ENCODE assay signal across 14 cellular contexts in the genomic region with DNA sequence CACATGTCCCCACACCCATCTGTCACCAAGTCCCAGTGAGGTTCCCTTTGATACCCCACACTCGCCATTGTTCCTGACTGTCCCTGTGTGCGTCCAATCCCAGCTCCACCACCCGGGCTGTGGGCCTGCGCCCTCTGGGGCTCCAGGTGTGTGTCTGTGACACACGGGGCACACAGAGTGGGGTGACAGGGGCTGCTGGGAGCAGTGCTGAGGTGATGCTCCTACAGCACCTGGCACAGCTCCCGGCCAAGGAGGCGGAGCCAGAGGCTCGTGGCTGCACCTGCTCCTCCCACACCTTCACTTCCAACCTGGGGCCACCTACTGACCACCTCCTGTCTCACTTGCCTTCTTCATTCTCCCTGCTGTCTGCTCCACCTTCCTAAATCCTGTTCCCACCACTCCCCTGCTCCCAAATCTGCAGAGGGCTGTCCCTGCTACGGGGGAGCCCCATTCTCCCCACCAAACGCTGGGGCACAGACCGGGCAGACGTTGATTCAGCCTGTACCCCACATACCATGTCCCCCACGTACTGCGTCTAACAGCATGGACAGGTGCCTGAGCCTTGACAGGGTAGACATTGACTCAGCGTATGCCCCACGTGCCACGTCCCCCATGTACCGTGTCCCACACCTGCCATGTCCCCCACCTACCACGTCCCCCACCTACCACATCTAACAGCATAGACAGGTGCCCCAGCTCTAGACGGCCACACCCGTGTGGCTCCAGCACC. TPM values are rescaled to one million over a fixed set of nuclear protein-coding genes. Genes with fewer than 3 reads are reported as not detected.
DNase-seq lines count a peak whose midpoint lies in the region; FAIRE-seq and TF ChIP-seq lines count a peak whose summit lies in the region.
"Had no signal": no experiment of that assay in that cellular context is flagged by ENCODE, and none has a peak within 500 bp of the region (broad histone marks: within the 10 kb centered on the region; RNA-seq: fewer than 3 reads in every experiment).

No MANE protein-coding gene starts in this region.

- no peaks in the 10 kb centered on the region for H3K9me3 Mint-ChIP-seq in activated CD4-positive, alpha-beta T cell treated with anti-CD3 and anti-CD28 coated beads, Interleukin-2, amount 10 ng/mL, durations not matched to agents 7 days and 5 days

- peaks cover 15% of the 10 kb centered on the region for H3K4me1 Mint-ChIP-seq in activated CD4-positive, alpha-beta T cell treated with anti-CD3 and anti-CD28 coated beads, Interleukin-2, amount 10 ng/mL, durations not matched to agents 7 days and 5 days

- WGBS in stomach, 5 donors: 88 to 89% (median 88%) methylated on average over 18 to 21 of the region's 21 CpGs

- H3K36me3 Mint-ChIP-seq in activated CD4-positive, alpha-beta T cell treated with anti-CD3 and anti-CD28 coated beads, Interleukin-2, amount 10 ng/mL, durations not matched to agents 7 days and 5 days (ENCODE audit: low read depth): peaks cover 30% of the 10 kb centered on the region

- no peak for DNase-seq in activated CD4-positive, alpha-beta T cell treated with anti-CD3 and anti-CD28 coated beads, Interleukin-2, amount 10 ng/mL, durations not matched to agents 7 days and 5 days
- no peak for DNase-seq in activated CD4-positive, alpha-beta T cell treated with anti-CD3 and anti-CD28 coated beads, Interleukin-2, amount 50 U/mL, for 1 hour
- DNase-seq in NT2/D1 (ENCODE audit: low read depth, low spot score): peak; percentile 40
- DNase-seq in epithelial cell of esophagus (ENCODE audit: low read depth): peak; percentile 68
- DNase-seq in stomach: peak; percentile 52
- DNase-seq in urothelium cell line (ENCODE audit: low spot score): no peak
- no peak for DNase-seq in foreskin melanocyte
- DNase-seq in NK-92 (lab: John Stamatoyannopoulos, UW; ENCODE audit: unreplicated experiment): no peak
- DNase-seq: activated CD4-positive, alpha-beta T cell treated with anti-CD3 and anti-CD28 coated beads for 36 hours; central memory CD4-positive, alpha-beta T cell; NK-92 treated with Interleukin-12 subunit alpha and Interleukin-12 subunit beta, amount 100 ng/mL, for 24 hours; stimulated activated CD4-positive, alpha-beta T cell treated with anti-CD3 and anti-CD28 coated beads, Interleukin-1b, Interleukin-23, amount 100 ng/mL, for 48 hours; SW 1271 had no signal

- H3K27ac Mint-ChIP-seq in activated CD4-positive, alpha-beta T cell treated with anti-CD3 and anti-CD28 coated beads, Interleukin-2, amount 10 ng/mL, durations not matched to agents 7 days and 5 days: peak overlapping the region; percentile 41
- H3K27ac Mint-ChIP-seq: activated CD4-positive, alpha-beta T cell treated with anti-CD3 and anti-CD28 coated beads for 36 hours had no signal

- H3K27ac ChIP-seq in stomach: no peak overlapping the region
- H3K27ac ChIP-seq: epithelial cell of prostate had no signal

- H3K27me3 ChIP-seq in NT2/D1 (ENCODE audit: insufficient read depth, insufficient read length) (no peaks in the 10 kb centered on the region), stomach (no peaks in the 10 kb centered on the region)

- intact Hi-C loops in stomach (cut with DNase I; ENCODE audit: low total_unique reads): no loop called here

- CTCF ChIA-PET in activated CD4-positive, alpha-beta T cell treated with anti-CD3 and anti-CD28 coated beads, Interleukin-2, amount 10 ng/mL, durations not matched to agents 7 days and 5 days (lab: Charles Lee): no interaction called here

- POLR2A ChIA-PET in activated CD4-positive, alpha-beta T cell treated with anti-CD3 and anti-CD28 coated beads, Interleukin-2, amount 10 ng/mL, durations not matched to agents 7 days and 5 days (lab: Charles Lee): no interaction called here

- H3K9ac ChIP-seq in NT2/D1 (ENCODE audit: insufficient read length, low read depth): no peak overlapping the region

- TF ChIP-seq POLR2A in stomach (IDR thresholded peaks at IDR 0.05): no peak

- H3K36me3 ChIP-seq in NT2/D1 (ENCODE audit: insufficient read depth, insufficient read length, low read length) (peaks cover 93% of the 10 kb centered on the region), stomach (peaks cover 52 to 97% (median 92%) of the 10 kb centered on the region in 4 donors)

- TF ChIP-seq EP300 in stomach (IDR thresholded peaks at IDR 0.05): no peak

- no peaks in the 10 kb centered on the region for H3K9me3 ChIP-seq in NT2/D1 (ENCODE audit: insufficient read depth, low read length)
- H3K9me3 ChIP-seq in stomach: no peaks in the 10 kb centered on the region

- no peak for FAIRE-seq in urothelium cell line (lab: Jason Lieb, UNC)

- H3K4me3 ChIP-seq in NT2/D1 (ENCODE audit: insufficient read length, low read depth) (no peak overlapping the region), epithelial cell of esophagus (ENCODE audit: low read length) (no peak overlapping the region), stomach (no peak overlapping the region)

- H3K4me1 ChIP-seq in NT2/D1 (ENCODE audit: insufficient read depth, insufficient read length): peaks cover 31% of the 10 kb centered on the region
- peaks cover 0 to 20% (median 0%) of the 10 kb centered on the region in 4 donors for H3K4me1 ChIP-seq in stomach

- no peaks in the 10 kb centered on the region for H3K27me3 Mint-ChIP-seq in activated CD4-positive, alpha-beta T cell treated with anti-CD3 and anti-CD28 coated beads, Interleukin-2, amount 10 ng/mL, durations not matched to agents 7 days and 5 days
- H3K27me3 Mint-ChIP-seq: activated CD4-positive, alpha-beta T cell treated with anti-CD3 and anti-CD28 coated beads for 36 hours had no signal

- H3K4me3 Mint-ChIP-seq in activated CD4-positive, alpha-beta T cell treated with anti-CD3 and anti-CD28 coated beads, Interleukin-2, amount 10 ng/mL, durations not matched to agents 7 days and 5 days: no peak overlapping the region
- H3K4me3 Mint-ChIP-seq: activated CD4-positive, alpha-beta T cell treated with anti-CD3 and anti-CD28 coated beads for 36 hours had no signal

- TF ChIP-seq CTCF in epithelial cell of esophagus (IDR thresholded peaks at IDR 0.05; ENCODE audit: insufficient read depth, low read depth, low read length, missing control alignments) (peak; percentile 56), stomach (IDR thresholded peaks at IDR 0.05) (no peak)

RNA-seq across cellular contexts. Expression of a gene that starts 16.4 kb away (rescaled TPM):
- total RNA-seq in activated CD4-positive, alpha-beta T cell treated with anti-CD3 and anti-CD28 coated beads, Interleukin-2, amount 10 ng/mL, durations not matched to agents 7 days and 5 days: 10 to 100 TPM; 23.9 to 32.7 TPM
- total RNA-seq in stomach: 100 to 1,000 TPM in 1 of 5 donors, 10 to 100 TPM in 2, 1 to 10 TPM in 2; 7.6 to 285 (median 21.5) TPM
- polyA plus RNA-seq in stomach: 10 to 100 TPM in 1 of 3 donors, 1 to 10 TPM in 2; 7.5 to 10.4 (median 7.8) TPM

RNA-seq across cellular contexts. Expression of a gene that starts 30.2 kb away (rescaled TPM):
- 10 to 100 TPM; 25.0 to 27.0 TPM for total RNA-seq in activated CD4-positive, alpha-beta T cell treated with anti-CD3 and anti-CD28 coated beads, Interleukin-2, amount 10 ng/mL, durations not matched to agents 7 days and 5 days
- 10 to 100 TPM; 33.9 to 51.3 (median 42.3) TPM for total RNA-seq in stomach
- 10 to 100 TPM; 19.2 to 19.6 (median 19.3) TPM for polyA plus RNA-seq in stomach

Comparison
In these comparisons a context has a peak if more than half of its experiments do, and no peak if none do; other contexts are left out.
1. DNase-seq: peak in NT2/D1 (single experiment), epithelial cell of esophagus (single experiment) and stomach (single experiment); none in activated CD4-positive, alpha-beta T cell treated with anti-CD3 and anti-CD28 coated beads, Interleukin-2, amount 10 ng/mL, durations not matched to agents 7 days and 5 days (single experiment), activated CD4-positive, alpha-beta T cell treated with anti-CD3 and anti-CD28 coated beads, Interleukin-2, amount 50 U/mL, for 1 hour (single experiment), urothelium cell line (single experiment), foreskin melanocyte (single experiment) and NK-92 (single experiment).